In genomic region chr2:183026424-183026823, GRCh38 we compare ENCODE assay signal across 27 cellular contexts.
"Had no signal": no experiment of that assay in that cellular context is flagged by ENCODE, and none has a peak within 500 bp of the region (broad histone marks: within the 10 kb centered on the region; RNA-seq: fewer than 3 reads in every experiment).

No MANE protein-coding gene starts in this region.

- H3K9me3 Mint-ChIP-seq: activated naive CD8-positive, alpha-beta T cell treated with anti-CD3 and anti-CD28 coated beads, Interleukin-2, amount 10 ng/mL, durations not matched to agents 7 days and 5 days had no signal

- H3K27ac ChIP-seq: adrenal gland, RWPE1 had no signal

- H3K4me3 Mint-ChIP-seq: activated CD8-positive, alpha-beta T cell treated with anti-CD3 and anti-CD28 coated beads, Interleukin-2, amount 10 ng/mL, durations not matched to agents 7 days and 5 days; activated naive CD8-positive, alpha-beta T cell treated with anti-CD3 and anti-CD28 coated beads, Interleukin-2, amount 10 ng/mL, durations not matched to agents 7 days and 5 days; T-helper 17 cell; WTC11 had no signal

- H3K9me3 ChIP-seq: adrenal gland, MG63 had no signal

- H3K36me3 Mint-ChIP-seq: activated naive CD8-positive, alpha-beta T cell treated with anti-CD3 and anti-CD28 coated beads, Interleukin-2, amount 10 ng/mL, durations not matched to agents 7 days and 5 days had no signal

- H3K27me3 ChIP-seq: adrenal gland, MG63 had no signal

- H3K4me3 ChIP-seq: adrenal gland, MG63 had no signal

- ATAC-seq: activated CD8-positive, alpha-beta T cell treated with anti-CD3 and anti-CD28 coated beads, Interleukin-2, amount 10 ng/mL, durations not matched to agents 7 days and 5 days; Panc1; T-helper 17 cell; WTC11 had no signal

- H3K4me1 Mint-ChIP-seq: activated naive CD8-positive, alpha-beta T cell treated with anti-CD3 and anti-CD28 coated beads, Interleukin-2, amount 10 ng/mL, durations not matched to agents 7 days and 5 days had no signal

- DNase-seq: activated CD4-positive, alpha-beta T cell treated with anti-CD3 and anti-CD28 coated beads for 48 hours; activated CD4-positive, alpha-beta T cell treated with anti-CD3 and anti-CD28 coated beads, Interleukin-2, amount 50 U/mL, for 4 hours; activated CD4-positive, CD25-positive, alpha-beta regulatory T cell treated with anti-CD3 and anti-CD28 coated beads, Interleukin-2, amount 50 U/mL, for 72 hours; activated CD8-positive, alpha-beta memory T cell treated with anti-CD3 and anti-CD28 coated beads, Interleukin-2, amount 50 U/mL, for 48 hours; activated CD8-positive, alpha-beta T cell treated with anti-CD3 and anti-CD28 coated beads, Interleukin-2, amount 10 ng/mL, durations not matched to agents 7 days and 5 days; activated naive CD4-positive, alpha-beta T cell treated with anti-CD3 and anti-CD28 coated beads, Interleukin-2, amount 50 U/mL, for 16 hours; activated naive CD8-positive, alpha-beta T cell treated with anti-CD3 and anti-CD28 coated beads, Interleukin-2, amount 10 ng/mL, durations not matched to agents 7 days and 5 days; activated T-cell treated with anti-CD3 and anti-CD28 coated beads, Interleukin-2, amount 50 U/mL, for 1 hour; adrenal gland; anterior cingulate cortex; central memory CD4-positive, alpha-beta T cell; MG63; MV-4-11; NCI-H1092 treated with DMSO at 0.1 percent for 48 hours; NCI-H1417 treated with DMSO at 0.1 percent for 48 hours; NCI-H1694; NCI-H2081 treated with DMSO at 0.1 percent for 48 hours; NCI-H345; NCI-H510A; NCI-H526 treated with DMSO at 0.1 percent for 48 hours; NCI-H82; SHP77; T-helper 17 cell; T-helper 9 cell had no signal

- H3K27ac Mint-ChIP-seq: activated CD8-positive, alpha-beta T cell treated with anti-CD3 and anti-CD28 coated beads, Interleukin-2, amount 10 ng/mL, durations not matched to agents 7 days and 5 days; activated naive CD8-positive, alpha-beta T cell treated with anti-CD3 and anti-CD28 coated beads, Interleukin-2, amount 10 ng/mL, durations not matched to agents 7 days and 5 days; T-helper 17 cell; WTC11 had no signal
